21 cellular contexts compared by ENCODE assay signal in genomic region chr10:113214331-113214730, GRCh38.
"Had no signal": no experiment of that assay in that cellular context is flagged by ENCODE, and none has a peak within 500 bp of the region (broad histone marks: within the 10 kb centered on the region; RNA-seq: fewer than 3 reads in every experiment).

No MANE protein-coding gene starts in this region.

- H3K4me3 Mint-ChIP-seq: activated B cell treated with CpG ODN at 0.5 μM for 24 hours; activated CD4-positive, alpha-beta memory T cell treated with anti-CD3 and anti-CD28 coated beads, Interleukin-2, amount 10 ng/mL, durations not matched to agents 7 days and 5 days; activated naive CD4-positive, alpha-beta T cell treated with anti-CD3 and anti-CD28 coated beads, Interleukin-2, amount 10 ng/mL, durations not matched to agents 7 days and 5 days; effector memory CD8-positive, alpha-beta T cell; memory B cell; neural crest cell; stimulated activated naive B cell treated with anti-CD40 and anti-IgM and Interleukin-4, amounts not matched to agents 10 μg/mL and 1 μg/mL and 100 μg/mL, for 72 hours had no signal

- H3K27me3 ChIP-seq: colonic mucosa, dorsolateral prefrontal cortex, esophagus squamous epithelium, heart right ventricle, transverse colon, uterus had no signal

- H3K27me3 Mint-ChIP-seq: activated B cell treated with CpG ODN at 0.5 μM for 24 hours; activated naive CD4-positive, alpha-beta T cell treated with anti-CD3 and anti-CD28 coated beads, Interleukin-2, amount 10 ng/mL, durations not matched to agents 7 days and 5 days; memory B cell; stimulated activated naive B cell treated with anti-CD40 and anti-IgM and Interleukin-4, amounts not matched to agents 10 μg/mL and 1 μg/mL and 100 μg/mL, for 72 hours had no signal

- ATAC-seq: effector memory CD8-positive, alpha-beta T cell; heart right ventricle; left colon; stimulated activated naive B cell treated with anti-CD40 and anti-IgM and Interleukin-4, amounts not matched to agents 10 μg/mL and 1 μg/mL and 100 μg/mL, for 72 hours had no signal

- H3K4me1 ChIP-seq: colonic mucosa, esophagus squamous epithelium, heart right ventricle, transverse colon, uterus had no signal

- H3K27ac Mint-ChIP-seq: activated B cell treated with CpG ODN at 0.5 μM for 24 hours; activated CD4-positive, alpha-beta memory T cell treated with anti-CD3 and anti-CD28 coated beads, Interleukin-2, amount 10 ng/mL, durations not matched to agents 7 days and 5 days; activated naive CD4-positive, alpha-beta T cell treated with anti-CD3 and anti-CD28 coated beads, Interleukin-2, amount 10 ng/mL, durations not matched to agents 7 days and 5 days; effector memory CD8-positive, alpha-beta T cell; memory B cell; stimulated activated naive B cell treated with anti-CD40 and anti-IgM and Interleukin-4, amounts not matched to agents 10 μg/mL and 1 μg/mL and 100 μg/mL, for 72 hours had no signal

- H3K4me3 ChIP-seq: colonic mucosa, dorsolateral prefrontal cortex, esophagus squamous epithelium, heart right ventricle, transverse colon, uterus had no signal

- H3K4me1 Mint-ChIP-seq: activated B cell treated with CpG ODN at 0.5 μM for 24 hours; activated CD4-positive, alpha-beta memory T cell treated with anti-CD3 and anti-CD28 coated beads, Interleukin-2, amount 10 ng/mL, durations not matched to agents 7 days and 5 days; activated naive CD4-positive, alpha-beta T cell treated with anti-CD3 and anti-CD28 coated beads, Interleukin-2, amount 10 ng/mL, durations not matched to agents 7 days and 5 days; memory B cell; neural crest cell; stimulated activated naive B cell treated with anti-CD40 and anti-IgM and Interleukin-4, amounts not matched to agents 10 μg/mL and 1 μg/mL and 100 μg/mL, for 72 hours had no signal

- H3K36me3 ChIP-seq: colonic mucosa, esophagus squamous epithelium, heart right ventricle, transverse colon, uterus had no signal

- H3K36me3 Mint-ChIP-seq: activated naive CD4-positive, alpha-beta T cell treated with anti-CD3 and anti-CD28 coated beads, Interleukin-2, amount 10 ng/mL, durations not matched to agents 7 days and 5 days; memory B cell; stimulated activated naive B cell treated with anti-CD40 and anti-IgM and Interleukin-4, amounts not matched to agents 10 μg/mL and 1 μg/mL and 100 μg/mL, for 72 hours had no signal

- DNase-seq: activated B cell treated with CpG ODN at 0.5 μM for 24 hours; activated CD4-positive, alpha-beta memory T cell treated with anti-CD3 and anti-CD28 coated beads, Interleukin-2, amount 10 ng/mL, durations not matched to agents 7 days and 5 days; activated CD4-positive, alpha-beta T cell treated with anti-CD3 and anti-CD28 coated beads for 4 hours; activated effector memory CD4-positive, alpha-beta T cell treated with anti-CD3 and anti-CD28 coated beads, Interleukin-2, amount 50 U/mL, for 16 hours; activated naive CD4-positive, alpha-beta T cell treated with anti-CD3 and anti-CD28 coated beads, Interleukin-2, amount 10 ng/mL, durations not matched to agents 7 days and 5 days; activated T-cell treated with anti-CD3 and anti-CD28 coated beads for 4 hours; amygdala; colonic mucosa; dorsolateral prefrontal cortex; effector memory CD8-positive, alpha-beta T cell; esophagus squamous epithelium; heart right ventricle; left colon; posterior cingulate gyrus; stimulated activated CD4-positive, alpha-beta T cell treated with anti-CD3 and anti-CD28 coated beads, Interleukin-2, amount 100 ng/mL, for 48 hours; stimulated activated CD8-positive, alpha-beta memory T cell treated with anti-CD3 and anti-CD28 coated beads, Interleukin-4, amount 100 ng/mL, for 48 hours; stimulated activated naive B cell treated with anti-CD40 and anti-IgM and Interleukin-4, amounts not matched to agents 10 μg/mL and 1 μg/mL and 100 μg/mL, for 72 hours; transverse colon; uterus had no signal

- H3K9me3 ChIP-seq: colonic mucosa, esophagus squamous epithelium, uterus had no signal

- H3K9me3 Mint-ChIP-seq: activated CD4-positive, alpha-beta memory T cell treated with anti-CD3 and anti-CD28 coated beads, Interleukin-2, amount 10 ng/mL, durations not matched to agents 7 days and 5 days; activated naive CD4-positive, alpha-beta T cell treated with anti-CD3 and anti-CD28 coated beads, Interleukin-2, amount 10 ng/mL, durations not matched to agents 7 days and 5 days had no signal

- H3K27ac ChIP-seq: colonic mucosa, dorsolateral prefrontal cortex, esophagus squamous epithelium, heart right ventricle, transverse colon, uterus had no signal
